Comparison of ENCODE assay signal across 20 cellular contexts in the genomic region with DNA sequence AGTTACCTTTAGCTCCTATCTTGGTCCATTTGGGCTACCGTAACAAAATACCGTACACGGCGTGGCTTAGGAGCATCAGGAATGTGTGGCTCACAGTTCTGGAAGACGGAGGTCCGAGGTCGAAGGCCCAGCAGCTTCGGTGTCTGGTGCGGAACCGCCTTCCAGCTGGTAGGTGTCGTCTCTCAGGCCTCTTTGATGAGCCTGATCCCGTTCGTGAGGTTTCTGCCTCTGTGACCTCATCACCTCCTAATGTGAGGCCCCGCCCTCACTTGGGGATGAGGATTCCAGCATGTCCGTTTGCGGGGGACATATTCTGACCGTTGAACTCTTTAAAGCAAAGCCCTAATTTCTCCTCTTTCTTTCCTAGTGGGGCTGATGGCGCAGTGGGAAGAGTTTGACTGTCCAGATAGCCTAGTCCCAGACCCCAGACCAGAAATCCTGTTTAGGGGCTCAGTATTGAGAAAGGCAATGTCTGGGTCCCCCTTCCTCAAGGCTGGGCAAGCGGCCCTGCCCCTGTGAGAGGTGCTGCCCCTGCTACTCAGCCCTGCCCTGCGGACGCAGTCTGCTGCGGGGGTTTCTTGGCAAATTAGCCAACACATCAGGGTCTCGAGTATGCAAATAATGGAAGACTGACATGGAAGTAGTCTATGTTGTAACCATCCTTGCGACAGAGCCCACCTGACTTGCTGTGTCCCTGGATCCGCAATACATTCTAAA.
"Had no signal": no experiment of that assay in that cellular context is flagged by ENCODE, and none has a peak within 500 bp of the region (broad histone marks: within the 10 kb centered on the region; RNA-seq: fewer than 3 reads in every experiment).

No MANE protein-coding gene starts in this region.

- H3K27ac ChIP-seq: body of pancreas, cardiac muscle cell, epithelial cell of prostate, gastroesophageal sphincter, vagina had no signal

- H3K4me3 ChIP-seq: body of pancreas, cardiac muscle cell, gastroesophageal sphincter, vagina had no signal

- H3K36me3 Mint-ChIP-seq: activated naive CD4-positive, alpha-beta T cell treated with anti-CD3 and anti-CD28 coated beads, Interleukin-2, amount 50 U/mL, for 24 hours; stimulated activated naive B cell treated with anti-CD40 and anti-IgM and Interleukin-4, amounts not matched to agents 10 μg/mL and 1 μg/mL and 100 μg/mL, for 72 hours; type B pancreatic cell had no signal

- H3K36me3 ChIP-seq: cardiac muscle cell, gastroesophageal sphincter, vagina had no signal

- H3K27me3 ChIP-seq: cardiac muscle cell, vagina had no signal

- H3K27me3 Mint-ChIP-seq: activated CD4-positive, alpha-beta memory T cell treated with anti-CD3 and anti-CD28 coated beads, Interleukin-2, amount 10 ng/mL, durations not matched to agents 7 days and 5 days; activated CD4-positive, alpha-beta T cell treated with anti-CD3 and anti-CD28 coated beads, Interleukin-2, amount 10 ng/mL, durations not matched to agents 24 days and 14 days; type B pancreatic cell had no signal

- H3K9me3 Mint-ChIP-seq: activated CD4-positive, alpha-beta memory T cell treated with anti-CD3 and anti-CD28 coated beads, Interleukin-2, amount 10 ng/mL, durations not matched to agents 7 days and 5 days; activated CD4-positive, alpha-beta T cell treated with anti-CD3 and anti-CD28 coated beads, Interleukin-2, amount 10 ng/mL, durations not matched to agents 24 days and 14 days; activated naive CD4-positive, alpha-beta T cell treated with anti-CD3 and anti-CD28 coated beads, Interleukin-2, amount 50 U/mL, for 24 hours; type B pancreatic cell had no signal

- H3K27ac Mint-ChIP-seq: activated CD4-positive, alpha-beta memory T cell treated with anti-CD3 and anti-CD28 coated beads, Interleukin-2, amount 10 ng/mL, durations not matched to agents 7 days and 5 days; activated CD4-positive, alpha-beta T cell treated with anti-CD3 and anti-CD28 coated beads, Interleukin-2, amount 10 ng/mL, durations not matched to agents 24 days and 14 days; activated naive CD4-positive, alpha-beta T cell treated with anti-CD3 and anti-CD28 coated beads, Interleukin-2, amount 50 U/mL, for 24 hours; progenitor cell of endocrine pancreas; stimulated activated naive B cell treated with anti-CD40 and anti-IgM and Interleukin-4, amounts not matched to agents 10 μg/mL and 1 μg/mL and 100 μg/mL, for 72 hours; type B pancreatic cell had no signal

- ATAC-seq: activated CD4-positive, CD25-positive, alpha-beta regulatory T cell treated with anti-CD3 and anti-CD28 coated beads, Interleukin-2, amount 50 U/mL, for 24 hours; body of pancreas; gastroesophageal sphincter; left ventricle myocardium superior; stimulated activated naive B cell treated with anti-CD40 and anti-IgM and Interleukin-4, amounts not matched to agents 10 μg/mL and 1 μg/mL and 100 μg/mL, for 72 hours had no signal

- H3K9me3 ChIP-seq: vagina had no signal

- H3K4me3 Mint-ChIP-seq: activated CD4-positive, alpha-beta memory T cell treated with anti-CD3 and anti-CD28 coated beads, Interleukin-2, amount 10 ng/mL, durations not matched to agents 7 days and 5 days; activated CD4-positive, alpha-beta T cell treated with anti-CD3 and anti-CD28 coated beads, Interleukin-2, amount 10 ng/mL, durations not matched to agents 24 days and 14 days; activated naive CD4-positive, alpha-beta T cell treated with anti-CD3 and anti-CD28 coated beads, Interleukin-2, amount 50 U/mL, for 24 hours; stimulated activated naive B cell treated with anti-CD40 and anti-IgM and Interleukin-4, amounts not matched to agents 10 μg/mL and 1 μg/mL and 100 μg/mL, for 72 hours; type B pancreatic cell had no signal

- DNase-seq: activated CD4-positive, alpha-beta memory T cell treated with anti-CD3 and anti-CD28 coated beads, Interleukin-2, amount 10 ng/mL, durations not matched to agents 7 days and 5 days; activated CD4-positive, alpha-beta T cell treated with anti-CD3 and anti-CD28 coated beads, Interleukin-2, amount 10 ng/mL, durations not matched to agents 24 days and 14 days; activated gamma-delta T cell treated with Interleukin-2 at 50 U/mL for 16 hours; anterior cingulate cortex; body of pancreas; cortex of kidney; head of caudate nucleus; left ventricle myocardium superior; mammary epithelial cell; stimulated activated CD4-positive, alpha-beta T cell treated with anti-CD3 and anti-CD28 coated beads, Interleukin-2, amount 100 ng/mL, for 48 hours; stimulated activated CD8-positive, alpha-beta memory T cell treated with anti-CD3 and anti-CD28 coated beads, Interleukin-4, amount 100 ng/mL, for 48 hours; stimulated activated naive B cell treated with anti-CD40 and anti-IgM and Interleukin-4, amounts not matched to agents 10 μg/mL and 1 μg/mL and 100 μg/mL, for 72 hours had no signal

- H3K4me1 ChIP-seq: body of pancreas, vagina had no signal

- H3K4me1 Mint-ChIP-seq: activated CD4-positive, alpha-beta memory T cell treated with anti-CD3 and anti-CD28 coated beads, Interleukin-2, amount 10 ng/mL, durations not matched to agents 7 days and 5 days; activated CD4-positive, alpha-beta T cell treated with anti-CD3 and anti-CD28 coated beads, Interleukin-2, amount 10 ng/mL, durations not matched to agents 24 days and 14 days; activated naive CD4-positive, alpha-beta T cell treated with anti-CD3 and anti-CD28 coated beads, Interleukin-2, amount 50 U/mL, for 24 hours; stimulated activated naive B cell treated with anti-CD40 and anti-IgM and Interleukin-4, amounts not matched to agents 10 μg/mL and 1 μg/mL and 100 μg/mL, for 72 hours had no signal
